8 cellular contexts compared by ENCODE assay signal in genomic region chr22:23786752-23787599, GRCh38. TPM values are rescaled to one million over a fixed set of nuclear protein-coding genes. Genes with fewer than 3 reads are reported as not detected.
DNase-seq lines count a peak whose midpoint lies in the region; ATAC-seq, FAIRE-seq and TF ChIP-seq lines count a peak whose summit lies in the region.

Gene SMARCB1, plus strand, starts transcription at chr22:23786966. Its CDS starts 204 bp downstream, at chr22:23787170.

- peak within 1 kb of the TSS; percentile 89 to 98 (median 96) for H3K27ac Mint-ChIP-seq in naive thymus-derived CD4-positive, alpha-beta T cell
- H3K27ac Mint-ChIP-seq in stimulated activated effector memory CD8-positive, alpha-beta T cell treated with anti-CD3 and anti-CD28 coated beads, Interleukin-12 subunit alpha, Interleukin-12 subunit beta, amount 100 ng/mL, for 72 hours: peak within 1 kb of the TSS; percentile 92

- FAIRE-seq in RCC 7860 (lab: Jason Lieb, UNC): no peak

- peak within 1 kb of the TSS; percentile 81 to 94 (median 91) for H3K4me3 Mint-ChIP-seq in naive thymus-derived CD4-positive, alpha-beta T cell
- H3K4me3 Mint-ChIP-seq in stimulated activated effector memory CD8-positive, alpha-beta T cell treated with anti-CD3 and anti-CD28 coated beads, Interleukin-12 subunit alpha, Interleukin-12 subunit beta, amount 100 ng/mL, for 72 hours: peak within 1 kb of the TSS; percentile 75

- H3K9me3 Mint-ChIP-seq in naive thymus-derived CD4-positive, alpha-beta T cell: no peaks in the 10 kb centered on the region
- H3K9me3 Mint-ChIP-seq in stimulated activated effector memory CD8-positive, alpha-beta T cell treated with anti-CD3 and anti-CD28 coated beads, Interleukin-12 subunit alpha, Interleukin-12 subunit beta, amount 100 ng/mL, for 72 hours: no peaks in the 10 kb centered on the region

- H3K27me3 Mint-ChIP-seq in naive thymus-derived CD4-positive, alpha-beta T cell: no peaks in the 10 kb centered on the region

- peak; percentile 98 for DNase-seq in D341Med (ENCODE audit: low spot score)
- DNase-seq in RCC 7860 (ENCODE audit: low spot score): peak; percentile 69
- peak; percentile 81 for DNase-seq in activated T-helper 1 cell treated with Interleukin-2 at 50 U/mL for 16 hours (ENCODE audit: low read depth)
- DNase-seq in fibroblast of gingiva (ENCODE audit: low read depth): peak; percentile 87
- peak; percentile 80 to 90 (median 87) for DNase-seq in naive thymus-derived CD4-positive, alpha-beta T cell
- peak; percentile 80 to 91 for DNase-seq in stimulated activated effector memory CD8-positive, alpha-beta T cell treated with anti-CD3 and anti-CD28 coated beads, Interleukin-12 subunit alpha, Interleukin-12 subunit beta, amount 100 ng/mL, for 72 hours (ENCODE audit: low spot score in 2 of 2)

- peaks cover 13 to 54% (median 41%) of the 10 kb centered on the region in 7 donors for H3K4me1 Mint-ChIP-seq in naive thymus-derived CD4-positive, alpha-beta T cell
- H3K4me1 Mint-ChIP-seq in stimulated activated effector memory CD8-positive, alpha-beta T cell treated with anti-CD3 and anti-CD28 coated beads, Interleukin-12 subunit alpha, Interleukin-12 subunit beta, amount 100 ng/mL, for 72 hours: peaks cover 14% of the 10 kb centered on the region

- peaks cover 11 to 17% of the 10 kb centered on the region in 2 donors for H3K4me1 ChIP-seq in naive thymus-derived CD4-positive, alpha-beta T cell (ENCODE audit: control insufficient read depth in 2 of 2, insufficient read depth in 2 of 2, low read length in 2 of 2)

- H3K27me3 ChIP-seq in naive thymus-derived CD4-positive, alpha-beta T cell (ENCODE audit: control insufficient read depth in 2 of 2, insufficient read depth in 2 of 2, low read length in 2 of 2): no peaks in the 10 kb centered on the region

- TF ChIP-seq RAD21 in Ishikawa (IDR thresholded peaks at IDR 0.05; ENCODE audit: low read depth): no peak

- H3K27ac ChIP-seq in naive thymus-derived CD4-positive, alpha-beta T cell (ENCODE audit: low read depth, low read length): peak within 1 kb of the TSS; percentile 99

- no peak; the same call in 1 of the 2 replicates for TF ChIP-seq EP300 in Ishikawa (IDR thresholded peaks at IDR 0.05; ENCODE audit: borderline replicate concordance)

- intact Hi-C loops in naive thymus-derived CD4-positive, alpha-beta T cell (cut with micrococcal nuclease): loop anchor here (1.0 to 5.0 kb wide), 12 partner anchors 16 to 768 kb away; partner anchors contain the start of genes DERL3 (in 2 of the 2), MIF (in 2 of the 2), CABIN1 (in 1 of the 2) and CHCHD10 (in 1 of the 2)

- peak within 1 kb of the TSS; percentile 85 for H3K4me3 ChIP-seq in naive thymus-derived CD4-positive, alpha-beta T cell (ENCODE audit: low read length)

- peaks cover 0 to 14% (median 0%) of the 10 kb centered on the region in 3 experiments for H3K36me3 ChIP-seq in naive thymus-derived CD4-positive, alpha-beta T cell (ENCODE audit: control insufficient read depth in 2 of 3, insufficient read depth in 3 of 3, low read length in 3 of 3)

- no peaks in the 10 kb centered on the region for H3K9me3 ChIP-seq in naive thymus-derived CD4-positive, alpha-beta T cell (ENCODE audit: control insufficient read depth in 2 of 3, low read length in 3 of 3)

- POLR2A ChIA-PET in naive thymus-derived CD4-positive, alpha-beta T cell (lab: Charles Lee): interaction anchor here (0.6 to 6.4 kb wide), 13 partner anchors 9 to 224 kb away, joined by 3 to 62 read pairs (median 5); partner anchors contain the start of genes CABIN1, CHCHD10, MIF and MMP11

- peak; percentile 53 for ATAC-seq in GM21515 (IDR thresholded peaks at IDR 0.05; ENCODE audit: unreplicated experiment)
- peak; percentile 94 for ATAC-seq in naive thymus-derived CD4-positive, alpha-beta T cell
- peak; percentile 90 for ATAC-seq in stimulated activated effector memory CD8-positive, alpha-beta T cell treated with anti-CD3 and anti-CD28 coated beads, Interleukin-12 subunit alpha, Interleukin-12 subunit beta, amount 100 ng/mL, for 72 hours

- CTCF ChIA-PET in naive thymus-derived CD4-positive, alpha-beta T cell (lab: Charles Lee): interaction anchor here (0.6 to 2.1 kb wide), 3 partner anchors 15 to 108 kb away, joined by 3 to 10 read pairs (median 3); partner anchors contain the start of genes MIF and MMP11

- H3K36me3 Mint-ChIP-seq in naive thymus-derived CD4-positive, alpha-beta T cell: peaks cover 0 to 9% (median 0%) of the 10 kb centered on the region in 5 donors
- H3K36me3 Mint-ChIP-seq in stimulated activated effector memory CD8-positive, alpha-beta T cell treated with anti-CD3 and anti-CD28 coated beads, Interleukin-12 subunit alpha, Interleukin-12 subunit beta, amount 100 ng/mL, for 72 hours: peaks cover 22% of the 10 kb centered on the region

TF ChIP-seq in Ishikawa, 13 proteins besides CTCF, POLR2A, EP300 and RAD21:
- TF ChIP-seq EGR1 (IDR thresholded peaks at IDR 0.05) (peak; percentile 57), TAF1 (IDR thresholded peaks at IDR 0.05; ENCODE audit: low read depth) (peak; percentile 51), ZBTB7A (IDR thresholded peaks at IDR 0.05; ENCODE audit: low read depth) (0 out of 2 replicates have a peak, but pooled peaks have one; percentile 15), CREB1 (IDR thresholded peaks at IDR 0.05; ENCODE audit: low read depth) (no peak), YY1 (IDR thresholded peaks at IDR 0.05; ENCODE audit: low read depth) (0 out of 2 replicates have a peak, but pooled peaks have one; percentile 34), TCF12 (IDR thresholded peaks at IDR 0.05; ENCODE audit: low read depth) (no peak), TEAD4 (IDR thresholded peaks at IDR 0.05) (no peak; the same call in 1 of the 2 replicates), MAX (IDR thresholded peaks at IDR 0.05) (0 out of 2 replicates have a peak, but pooled peaks have one; percentile 8), NFIC (IDR thresholded peaks at IDR 0.05) (peak; percentile 47; the same call in 1 of the 2 replicates)
- TF ChIP-seq, protein P1, sequence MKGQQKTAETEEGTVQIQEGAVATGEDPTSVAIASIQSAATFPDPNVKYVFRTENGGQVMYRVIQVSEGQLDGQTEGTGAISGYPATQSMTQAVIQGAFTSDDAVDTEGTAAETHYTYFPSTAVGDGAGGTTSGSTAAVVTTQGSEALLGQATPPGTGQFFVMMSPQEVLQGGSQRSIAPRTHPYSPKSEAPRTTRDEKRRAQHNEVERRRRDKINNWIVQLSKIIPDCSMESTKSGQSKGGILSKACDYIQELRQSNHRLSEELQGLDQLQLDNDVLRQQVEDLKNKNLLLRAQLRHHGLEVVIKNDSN (IDR thresholded peaks at IDR 0.05): no peak
- TF ChIP-seq, protein P2, sequence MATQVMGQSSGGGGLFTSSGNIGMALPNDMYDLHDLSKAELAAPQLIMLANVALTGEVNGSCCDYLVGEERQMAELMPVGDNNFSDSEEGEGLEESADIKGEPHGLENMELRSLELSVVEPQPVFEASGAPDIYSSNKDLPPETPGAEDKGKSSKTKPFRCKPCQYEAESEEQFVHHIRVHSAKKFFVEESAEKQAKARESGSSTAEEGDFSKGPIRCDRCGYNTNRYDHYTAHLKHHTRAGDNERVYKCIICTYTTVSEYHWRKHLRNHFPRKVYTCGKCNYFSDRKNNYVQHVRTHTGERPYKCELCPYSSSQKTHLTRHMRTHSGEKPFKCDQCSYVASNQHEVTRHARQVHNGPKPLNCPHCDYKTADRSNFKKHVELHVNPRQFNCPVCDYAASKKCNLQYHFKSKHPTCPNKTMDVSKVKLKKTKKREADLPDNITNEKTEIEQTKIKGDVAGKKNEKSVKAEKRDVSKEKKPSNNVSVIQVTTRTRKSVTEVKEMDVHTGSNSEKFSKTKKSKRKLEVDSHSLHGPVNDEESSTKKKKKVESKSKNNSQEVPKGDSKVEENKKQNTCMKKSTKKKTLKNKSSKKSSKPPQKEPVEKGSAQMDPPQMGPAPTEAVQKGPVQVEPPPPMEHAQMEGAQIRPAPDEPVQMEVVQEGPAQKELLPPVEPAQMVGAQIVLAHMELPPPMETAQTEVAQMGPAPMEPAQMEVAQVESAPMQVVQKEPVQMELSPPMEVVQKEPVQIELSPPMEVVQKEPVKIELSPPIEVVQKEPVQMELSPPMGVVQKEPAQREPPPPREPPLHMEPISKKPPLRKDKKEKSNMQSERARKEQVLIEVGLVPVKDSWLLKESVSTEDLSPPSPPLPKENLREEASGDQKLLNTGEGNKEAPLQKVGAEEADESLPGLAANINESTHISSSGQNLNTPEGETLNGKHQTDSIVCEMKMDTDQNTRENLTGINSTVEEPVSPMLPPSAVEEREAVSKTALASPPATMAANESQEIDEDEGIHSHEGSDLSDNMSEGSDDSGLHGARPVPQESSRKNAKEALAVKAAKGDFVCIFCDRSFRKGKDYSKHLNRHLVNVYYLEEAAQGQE (IDR thresholded peaks at IDR 0.05; ENCODE audit: low read depth): no peak

RNA-seq across cellular contexts. Expression of gene SMARCB1, which starts in this region (rescaled TPM):
- total RNA-seq in naive thymus-derived CD4-positive, alpha-beta T cell: 10 to 100 TPM; 47.1 to 81.1 (median 54.2) TPM
- 10 to 100 TPM; 37.0 to 49.8 TPM for polyA plus RNA-seq in naive thymus-derived CD4-positive, alpha-beta T cell

Comparison
In these comparisons a context has a peak if more than half of its experiments do, and no peak if none do; other contexts are left out.
1. Peak in every context shown above with its lines: DNase-seq, ATAC-seq, H3K4me3 ChIP-seq and H3K27ac ChIP-seq.